Comparison of ENCODE assay signal across 20 cellular contexts in the genomic region with DNA sequence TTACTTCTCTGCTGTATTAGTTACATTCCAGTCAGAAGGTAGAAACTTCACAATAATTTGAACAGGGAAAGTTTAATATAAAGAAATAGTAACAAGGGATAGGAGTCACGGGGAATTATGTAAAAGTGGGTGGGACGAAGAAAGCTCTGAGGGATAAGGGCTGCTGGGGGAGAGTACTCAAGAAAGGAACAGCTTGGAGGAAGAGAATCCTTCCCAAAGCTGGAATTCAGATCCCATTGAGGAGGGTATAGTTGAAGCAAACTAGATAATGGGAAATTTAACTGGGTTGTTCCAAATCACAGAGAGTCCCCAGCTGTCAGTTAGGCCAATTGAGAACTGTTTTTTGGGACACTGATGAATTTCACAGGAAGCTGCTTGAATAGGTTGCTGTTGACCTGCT. TPM values are rescaled to one million over a fixed set of nuclear protein-coding genes. Genes with fewer than 3 reads are reported as not detected.
DNase-seq lines count a peak whose midpoint lies in the region; ATAC-seq, FAIRE-seq and TF ChIP-seq lines count a peak whose summit lies in the region.
"Had no signal": no experiment of that assay in that cellular context is flagged by ENCODE, and none has a peak within 500 bp of the region (broad histone marks: within the 10 kb centered on the region; RNA-seq: fewer than 3 reads in every experiment).

No MANE protein-coding gene starts in this region.

- H2BK5ac ChIP-seq in H1 (ENCODE audit: low read depth, low read length): no peak overlapping the region

- no peak for TF ChIP-seq POLR2A in H1 (IDR thresholded peaks at IDR 0.05; ENCODE audit: control extremely low read depth in 1 of 2, low read depth in 2 of 2, low read length in 2 of 2)

- CTCF ChIA-PET in H1 (lab: Charles Lee; ENCODE audit: partially characterized antibody): interaction anchor here (1.3 kb wide), 1 partner anchor 23 kb away, joined by 3 read pairs; no protein-coding TSS in a partner anchor

- no peak overlapping the region for H3K14ac ChIP-seq in H1 (ENCODE audit: insufficient read length)

- ATAC-seq in GM18870 (IDR thresholded peaks at IDR 0.05; ENCODE audit: unreplicated experiment) (no peak), GM21447 (IDR thresholded peaks at IDR 0.05; ENCODE audit: unreplicated experiment) (no peak)
- ATAC-seq: HCT116 had no signal

- DNase-seq in GM12865 (ENCODE audit: low read depth) (no peak), GM23248 (no peak), H1 (ENCODE audit: low read depth in 1 of 2, low spot score in 2 of 2) (no peak), NCI-H2227 (lab: John Stamatoyannopoulos, UW; ENCODE audit: unreplicated experiment) (no peak)
- DNase-seq: AML-193, DMS 273 treated with DMSO at 0.1 percent for 48 hours, GF-D8, KG1, NCI-H1092, NCI-H146, NCI-H2107, NCI-H345, NCI-H774, Peyer's patch had no signal

- H3K9ac ChIP-seq in GM23248 (no peak overlapping the region), OCI-LY3 (ENCODE audit: low read length) (no peak overlapping the region), H1 (replicated peaks in 1 of 4; ENCODE audit: extremely low read depth in 1 of 4, low read depth in 3 of 4, low read length in 3 of 4) (no peak overlapping the region)

- H3K79me1 ChIP-seq in H1 (ENCODE audit: low read depth, low read length): no peaks in the 10 kb centered on the region

- H4K20me1 ChIP-seq in GM23248 (ENCODE audit: insufficient read depth): no peaks in the 10 kb centered on the region
- no peaks in the 10 kb centered on the region for H4K20me1 ChIP-seq in OCI-LY3 (ENCODE audit: insufficient read depth, low read length)
- no peaks in the 10 kb centered on the region for H4K20me1 ChIP-seq in H1 (replicated peaks in 1 of 2; ENCODE audit: control insufficient read depth in 1 of 2, insufficient read depth in 2 of 2, low read length in 2 of 2)

- H3K4ac ChIP-seq in H1 (replicated peaks; ENCODE audit: insufficient read length, low read depth, low read length): no peak overlapping the region

- no peaks in the 10 kb centered on the region; the same call in 1 of the 2 replicates for H3F3A ChIP-seq in GM23248 (ENCODE audit: insufficient read depth)

- H2BK120ac ChIP-seq in H1 (replicated peaks; ENCODE audit: low read depth, low read length): no peak overlapping the region

- H2BK20ac ChIP-seq in H1 (ENCODE audit: low read length): no peak overlapping the region

- H3K4me3 ChIP-seq in GM12865 (ENCODE audit: low read depth, low read length): peak overlapping the region; percentile 31
- H3K4me3 ChIP-seq in GM23248: no peak overlapping the region
- H3K4me3 ChIP-seq in OCI-LY3 (ENCODE audit: low read length): no peak overlapping the region
- no peak overlapping the region for H3K4me3 ChIP-seq in H1 (ENCODE audit: extremely low read depth in 1 of 4, insufficient read depth in 2 of 4, low read depth in 3 of 4, low read length in 4 of 4)
- H3K4me3 ChIP-seq: Peyer's patch had no signal

- H3K23ac ChIP-seq in H1 (ENCODE audit: insufficient read length): no peak overlapping the region

- TF ChIP-seq CTCF in GM12865 (IDR thresholded peaks at IDR 0.05; ENCODE audit: insufficient read depth, low read depth, low read length, missing control alignments) (no peak), OCI-LY3 (IDR thresholded peaks at IDR 0.05; ENCODE audit: low read depth, low read length) (no peak), H1 (IDR thresholded peaks at IDR 0.05; ENCODE audit: control extremely low read depth in 1 of 3, insufficient read depth in 1 of 3, low read depth in 1 of 3, low read length in 3 of 3) (no peak)

- no peaks in the 10 kb centered on the region for H3K23me2 ChIP-seq in H1 (ENCODE audit: low read depth, low read length)

- no peak overlapping the region for H4K91ac ChIP-seq in H1 (replicated peaks; ENCODE audit: insufficient read length, low read length)

- H2AFZ ChIP-seq in GM23248 (0 out of 2 replicates have a peak overlapping the region, but pooled peaks have one; percentile 5), OCI-LY3 (ENCODE audit: low read depth, low read length) (no peak overlapping the region), H1 (ENCODE audit: low read length) (0 out of 2 replicates have a peak overlapping the region, but pooled peaks have one; percentile 16)

- no peak overlapping the region for H4K8ac ChIP-seq in H1 (ENCODE audit: extremely low read depth, insufficient read depth, low read length)

- no peak for TF ChIP-seq EP300 in H1 (IDR thresholded peaks at IDR 0.05; ENCODE audit: borderline replicate concordance in 1 of 2, low read depth in 2 of 2, low read length in 2 of 2)

- H3K9me3 ChIP-seq in GM23248 (ENCODE audit: low read depth) (no peaks in the 10 kb centered on the region), OCI-LY3 (ENCODE audit: insufficient read depth, low read length) (no peaks in the 10 kb centered on the region), H1 (ENCODE audit: insufficient read depth in 2 of 2, low read depth in 1 of 2, low read length in 1 of 2) (no peaks in the 10 kb centered on the region)
- H3K9me3 ChIP-seq: Peyer's patch had no signal

- no peak overlapping the region for H3K56ac ChIP-seq in H1 (replicated peaks; ENCODE audit: insufficient read length, low read depth, low read length)

- H2BK15ac ChIP-seq in H1 (ENCODE audit: low read length): no peak overlapping the region

- 94 to 97% methylated on average over 2 of the region's 2 CpGs for WGBS in GM23248 (ENCODE audit: low coverage in 1 of 2, low lambda C conversion rate in 2 of 2, missing lambda C conversion rate in 2 of 2), 2 experiments
- 95% methylated on average over 2 of the region's 2 CpGs; no CpG with 5 or more reads in 1 of the 2 experiments for WGBS in H1 (ENCODE audit: extremely low coverage in 1 of 2, insufficient coverage in 1 of 2, insufficient read length in 1 of 2, insufficient replicate concordance in 2 of 2, low coverage in 1 of 2, low lambda C conversion rate in 2 of 2, missing lambda C conversion rate in 1 of 2), 2 experiments

- no peak for TF ChIP-seq RAD21 in H1 (IDR thresholded peaks at IDR 0.05 in 1 of 2, conservative IDR thresholded peaks at IDR 0.05 in 1 of 2; ENCODE audit: low read depth in 2 of 2, low read length in 2 of 2)

- H3K27me3 ChIP-seq in GM23248 (replicated peaks; ENCODE audit: insufficient read depth) (no peaks in the 10 kb centered on the region), OCI-LY3 (ENCODE audit: low read depth, low read length) (no peaks in the 10 kb centered on the region), H1 (replicated peaks in 1 of 4; ENCODE audit: control insufficient read depth in 3 of 4, extremely low read depth in 1 of 4, insufficient read depth in 3 of 4, low read length in 3 of 4) (no peaks in the 10 kb centered on the region)
- H3K27me3 ChIP-seq: Peyer's patch had no signal

- H3K4me1 ChIP-seq in GM23248 (ENCODE audit: insufficient read depth): peaks cover 14% of the 10 kb centered on the region
- peaks cover 26% of the 10 kb centered on the region for H3K4me1 ChIP-seq in OCI-LY3 (ENCODE audit: low read length)
- H3K4me1 ChIP-seq in H1 (replicated peaks in 1 of 4; ENCODE audit: control insufficient read depth in 3 of 4, insufficient read depth in 4 of 4, low read length in 3 of 4): peaks cover 0 to 7% (median 2%) of the 10 kb centered on the region in 4 experiments; a peak in 1 of 7 replicates

- no peak overlapping the region for H3K27ac ChIP-seq in GM23248
- no peak overlapping the region for H3K27ac ChIP-seq in OCI-LY3 (ENCODE audit: low read length)
- no peak overlapping the region for H3K27ac ChIP-seq in H1 (ENCODE audit: low read depth, low read length)
- H3K27ac ChIP-seq: Peyer's patch had no signal

- H4K5ac ChIP-seq in H1 (ENCODE audit: insufficient read length, low read depth, low read length): no peak overlapping the region

- H3K36me3 ChIP-seq in GM23248 (ENCODE audit: low read depth) (no peaks in the 10 kb centered on the region), OCI-LY3 (replicated peaks; ENCODE audit: low read depth, low read length) (no peaks in the 10 kb centered on the region), H1 (ENCODE audit: control insufficient read depth in 2 of 4, insufficient read depth in 4 of 4, low read length in 3 of 4) (no peaks in the 10 kb centered on the region)
- H3K36me3 ChIP-seq: Peyer's patch had no signal

- H3K18ac ChIP-seq in H1 (ENCODE audit: extremely low read depth, low read length): no peak overlapping the region

- no peak overlapping the region for H2AK5ac ChIP-seq in H1 (ENCODE audit: low read depth, low read length)

- H3K9me2 ChIP-seq in GM23248 (ENCODE audit: insufficient read depth): no peaks in the 10 kb centered on the region

- in situ Hi-C loops in GM23248 (cut with MboI): no loop called here

- POLR2A ChIA-PET in H1 (lab: Charles Lee; ENCODE audit: partially characterized antibody): no interaction called here

- H2BK12ac ChIP-seq in H1 (ENCODE audit: low read depth, low read length): no peak overlapping the region

- H3K4me2 ChIP-seq in GM23248 (ENCODE audit: unreplicated experiment): no peak overlapping the region
- peak overlapping the region; percentile 53 for H3K4me2 ChIP-seq in OCI-LY3 (ENCODE audit: low read length)
- H3K4me2 ChIP-seq in H1 (ENCODE audit: insufficient read depth in 1 of 2, low read depth in 2 of 2, low read length in 2 of 2): no peak overlapping the region

- no peak for FAIRE-seq in H1 (lab: Jason Lieb, UNC)

- H3K79me2 ChIP-seq in GM23248 (ENCODE audit: insufficient read depth) (no peaks in the 10 kb centered on the region), OCI-LY3 (ENCODE audit: low read length) (no peaks in the 10 kb centered on the region), H1 (ENCODE audit: control insufficient read depth in 1 of 2, insufficient read depth in 2 of 2, low read length in 2 of 2) (no peaks in the 10 kb centered on the region)

TF ChIP-seq in H1, 55 proteins besides CTCF, POLR2A, EP300 and RAD21 (continues in another document):
- no peak for TF ChIP-seq NANOG (IDR thresholded peaks at IDR 0.05; ENCODE audit: insufficient read depth, low read depth, low read length, poor library complexity, severe bottlenecking)
- TF ChIP-seq SIRT6 (IDR thresholded peaks at IDR 0.05; ENCODE audit: low read length): no peak
- no peak for TF ChIP-seq SP2 (IDR thresholded peaks at IDR 0.05; ENCODE audit: low read length)
- TF ChIP-seq CBX5 (IDR thresholded peaks at IDR 0.05; ENCODE audit: low read depth, low read length): no peak
- TF ChIP-seq CBX8 (IDR thresholded peaks at IDR 0.05; ENCODE audit: borderline replicate concordance, low read depth, low read length): no peak
- TF ChIP-seq EZH2 (IDR thresholded peaks at IDR 0.05; ENCODE audit: low read depth, low read length, severe bottlenecking): no peak

RNA-seq across cellular contexts. Expression of a gene that starts 53.2 kb away (rescaled TPM):
- 0.11 and 0.13 TPM in 2 replicates for total RNA-seq in GM23248 (2014; rRNA removed; shearing (Covaris generic))
- 0.03 and 0.05 TPM in 2 replicates for polyA plus RNA-seq in GM23248 (2016; fragmentation: Nextera tagmentation; extraction: Ambion mirVana)
- total RNA-seq in H1 (2021; fragmentation: NEBNext Ultra II Directional; extraction: Animal tissue kit (Norgen Biotek cat#: 25700)): 17.1 and 17.2 TPM in 2 replicates
- 1.2 and 2.0 TPM in 2 replicates for polyA plus RNA-seq in H1 (2011; rRNA removed)
- 2.3 TPM for polyA plus RNA-seq in H1 (2011; cell fraction: cytosol; rRNA removed)
- 2.0 TPM for polyA plus RNA-seq in H1 (2011; cell fraction: nucleus; rRNA removed)
- 4.6 to 6.8 TPM (median 5.1 TPM) in 4 replicates for polyA plus RNA-seq in H1 (2012, experiment 1 of 2)
- polyA plus RNA-seq in H1 (2012, experiment 2 of 2): 0.28 TPM
- polyA plus RNA-seq in H1 (2013, experiment 1 of 2): 6.3 TPM
- 5.8 TPM for polyA plus RNA-seq in H1 (2013, experiment 2 of 2)
- 17.6 and 27.1 TPM in 2 replicates for polyA minus RNA-seq in H1 (2011; rRNA and poly(A)+ RNA removed)
- polyA minus RNA-seq in H1 (2011; cell fraction: cytosol; rRNA and poly(A)+ RNA removed): 15.5 TPM
- 29.1 TPM for polyA minus RNA-seq in H1 (2011; cell fraction: nucleus; rRNA and poly(A)+ RNA removed)
- total RNA-seq: T-helper 1 cell treated with Interleukin-12 subunit alpha and Interleukin-12 subunit beta and Interleukin-4 antibody, amounts not matched to agents 30 ng/mL and 1 ng/mL, for 36 hours had no signal
- polyA plus RNA-seq: CD14-positive monocyte had no signal

Comparison
In these comparisons a context has a peak if more than half of its experiments do, and no peak if none do; other contexts are left out.
1. RNA of a gene that starts 53.2 kb away (total RNA-seq): 17.1 to 17.2 TPM in H1; 0.11 to 0.13 TPM in GM23248; every median in the first group is over 10 times any median in the second.